Comparison of ENCODE assay signal across 22 cellular contexts in the genomic region with DNA sequence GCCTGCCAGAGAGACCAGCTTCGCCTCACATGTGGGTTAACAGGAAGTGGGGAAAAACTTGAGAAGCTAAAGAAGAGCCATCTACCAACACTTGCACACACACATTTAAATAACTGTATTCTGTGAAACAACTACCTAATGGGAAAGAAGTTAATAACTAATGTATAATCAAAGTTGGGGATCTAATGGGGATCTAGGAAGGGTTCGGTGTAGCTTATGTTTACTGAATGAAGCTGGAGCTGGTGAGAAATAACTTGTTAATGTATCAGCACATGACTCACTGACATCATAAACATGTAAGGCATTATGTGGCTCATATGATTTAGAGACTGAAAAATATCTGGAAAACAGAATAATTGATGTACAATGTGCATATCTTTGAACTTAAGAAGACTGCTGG.
"Had no signal": no experiment of that assay in that cellular context is flagged by ENCODE, and none has a peak within 500 bp of the region (broad histone marks: within the 10 kb centered on the region; RNA-seq: fewer than 3 reads in every experiment).

No MANE protein-coding gene starts in this region.

- H3K9me3 ChIP-seq: esophagus squamous epithelium, lower lobe of right lung, pancreas, sigmoid colon, stomach, thyroid gland had no signal

- H3K27ac Mint-ChIP-seq: immature natural killer cell; natural killer cell; stimulated activated effector memory CD8-positive, alpha-beta T cell treated with anti-CD3 and anti-CD28 coated beads, Interleukin-12 subunit alpha, Interleukin-12 subunit beta, amount 100 ng/mL, for 72 hours had no signal

- H3K4me1 ChIP-seq: esophagus squamous epithelium, lower lobe of right lung, pancreas, sigmoid colon, stomach, thyroid gland had no signal

- H3K36me3 Mint-ChIP-seq: immature natural killer cell; stimulated activated effector memory CD8-positive, alpha-beta T cell treated with anti-CD3 and anti-CD28 coated beads, Interleukin-12 subunit alpha, Interleukin-12 subunit beta, amount 100 ng/mL, for 72 hours had no signal

- DNase-seq: dorsolateral prefrontal cortex; effector CD4-positive, alpha-beta T cell; erythroblast; esophagus squamous epithelium; hypothalamus; immature natural killer cell; islet precursor cell; kidney glomerular epithelial cell; left ventricle myocardium superior; lower lobe of right lung; natural killer cell; pancreas; right cardiac atrium; sigmoid colon; stimulated activated CD4-positive, alpha-beta T cell treated with anti-CD3 and anti-CD28 coated beads, Interleukin-2, amount 100 ng/mL, for 24 hours; stimulated activated CD4-positive, alpha-beta T cell treated with anti-CD3 and anti-CD28 coated beads, Interleukin-4, amount 100 ng/mL, for 24 hours; stimulated activated naive CD4-positive, alpha-beta T cell treated with Interleukin-2 at 50 U/mL for 16 hours; stomach; thyroid gland; trophoblast cell had no signal

- H3K27ac ChIP-seq: dorsolateral prefrontal cortex, esophagus squamous epithelium, lower lobe of right lung, pancreas, sigmoid colon, stomach, thyroid gland had no signal

- H3K4me1 Mint-ChIP-seq: immature natural killer cell; natural killer cell; stimulated activated effector memory CD8-positive, alpha-beta T cell treated with anti-CD3 and anti-CD28 coated beads, Interleukin-12 subunit alpha, Interleukin-12 subunit beta, amount 100 ng/mL, for 72 hours had no signal

- H3K36me3 ChIP-seq: esophagus squamous epithelium, lower lobe of right lung, pancreas, sigmoid colon, stomach, thyroid gland had no signal

- H3K27me3 ChIP-seq: dorsolateral prefrontal cortex, esophagus squamous epithelium, pancreas, sigmoid colon, stomach, thyroid gland had no signal

- H3K4me3 ChIP-seq: dorsolateral prefrontal cortex, esophagus squamous epithelium, lower lobe of right lung, pancreas, sigmoid colon, stomach, thyroid gland had no signal

- H3K4me3 Mint-ChIP-seq: immature natural killer cell; natural killer cell; stimulated activated effector memory CD8-positive, alpha-beta T cell treated with anti-CD3 and anti-CD28 coated beads, Interleukin-12 subunit alpha, Interleukin-12 subunit beta, amount 100 ng/mL, for 72 hours had no signal

- FAIRE-seq: endothelial cell of umbilical vein, pancreas had no signal

- ATAC-seq: left ventricle myocardium superior; lower lobe of right lung; natural killer cell; pancreas; right cardiac atrium; stimulated activated effector memory CD8-positive, alpha-beta T cell treated with anti-CD3 and anti-CD28 coated beads, Interleukin-12 subunit alpha, Interleukin-12 subunit beta, amount 100 ng/mL, for 72 hours had no signal
